Comparison of ENCODE assay signal across 8 cellular contexts in genomic region chr1:150974580-150975478, GRCh38. TPM values are rescaled to one million over a fixed set of nuclear protein-coding genes. Genes with fewer than 3 reads are reported as not detected.
DNase-seq lines count a peak whose midpoint lies in the region; ATAC-seq and TF ChIP-seq lines count a peak whose summit lies in the region.

Gene CERS2 (minus strand): TSS chr1:150974835. CDS start chr1:150969090, 5,745 bp downstream.

- peak within 1 kb of the TSS; percentile 92 to 95 for H3K27ac Mint-ChIP-seq in effector memory CD8-positive, alpha-beta T cell

- peak within 1 kb of the TSS; percentile 94 for H3K4me3 ChIP-seq in A673 (ENCODE audit: low read depth, low read length, poor library complexity, severe bottlenecking)
- H3K4me3 ChIP-seq in mesenchymal stem cell (ENCODE audit: insufficient read depth in 1 of 2, low read depth in 1 of 2, low read length in 2 of 2): peak within 1 kb of the TSS; percentile 84 to 97

- H3K27me3 ChIP-seq in A673 (replicated peaks; ENCODE audit: insufficient read depth, low read depth, low read length, poor library complexity) (no peaks in the 10 kb centered on the region), mesenchymal stem cell (ENCODE audit: control insufficient read depth in 1 of 2, insufficient read depth in 1 of 2, low read length in 2 of 2) (no peaks in the 10 kb centered on the region)

- H3K36me3 Mint-ChIP-seq in effector memory CD8-positive, alpha-beta T cell (ENCODE audit: insufficient read depth): peaks cover 12% of the 10 kb centered on the region

- no peaks in the 10 kb centered on the region for H3K79me1 ChIP-seq in mesenchymal stem cell (replicated peaks; ENCODE audit: low read length, poor library complexity, severe bottlenecking)

- peak within 1 kb of the TSS; percentile 44 for H2AK5ac ChIP-seq in mesenchymal stem cell (ENCODE audit: low read length, severe bottlenecking)

- H3K18ac ChIP-seq in mesenchymal stem cell (ENCODE audit: low read depth in 1 of 2, low read length in 2 of 2): peak within 1 kb of the TSS; percentile 93 to 94

- BruUV-seq in A673 (replicated peaks; lab: Mats Ljungman, UMichigan): no TSS peak

- H3K4me2 ChIP-seq in mesenchymal stem cell (ENCODE audit: low read length, poor library complexity, severe bottlenecking): peak within 1 kb of the TSS; percentile 85

- peaks cover 48% of the 10 kb centered on the region for H3K4me1 ChIP-seq in A673 (ENCODE audit: insufficient read depth, low read length, poor library complexity, severe bottlenecking)
- peaks cover 44% of the 10 kb centered on the region for H3K4me1 ChIP-seq in mesenchymal stem cell (ENCODE audit: control insufficient read depth, insufficient read depth, low read depth, low read length)

- peak within 1 kb of the TSS; percentile 100 for H2BK15ac ChIP-seq in mesenchymal stem cell (ENCODE audit: low read depth, poor library complexity, severe bottlenecking)

- peak within 1 kb of the TSS; percentile 99 for H2BK120ac ChIP-seq in mesenchymal stem cell (ENCODE audit: low read depth, low read length)

- H3K36me3 ChIP-seq in A673 (ENCODE audit: insufficient read depth, low read length, poor library complexity, severe bottlenecking) (no peaks in the 10 kb centered on the region), mesenchymal stem cell (ENCODE audit: control insufficient read depth in 1 of 2, insufficient read depth in 2 of 2, low read depth in 1 of 2, low read length in 2 of 2) (no peaks in the 10 kb centered on the region)

- DNase-seq in A673 (ENCODE audit: low spot score): peak; percentile 84
- DNase-seq in NCI-H748 treated with DMSO at 0.1 percent for 48 hours (lab: John Stamatoyannopoulos, UW): peak; percentile 21
- peak; percentile 45 to 46 for DNase-seq in activated CD8-positive, alpha-beta memory T cell treated with anti-CD3 and anti-CD28 coated beads for 4 hours (ENCODE audit: low read depth in 2 of 2)
- DNase-seq in effector memory CD8-positive, alpha-beta T cell: peak; percentile 69 to 74 (median 71)
- DNase-seq in mesenchymal stem cell: peak; percentile 84
- DNase-seq in stimulated activated CD8-positive, alpha-beta memory T cell treated with anti-CD3 and anti-CD28 coated beads, Interleukin-12 subunit alpha, Interleukin-12 subunit beta, amount 100 ng/mL, for 4 hours (ENCODE audit: low read depth): peak; percentile 68

- H2BK5ac ChIP-seq in mesenchymal stem cell (ENCODE audit: low read depth, low read length, poor library complexity, severe bottlenecking): peak within 1 kb of the TSS; percentile 96

- H3K23ac ChIP-seq in mesenchymal stem cell (ENCODE audit: low read length in 2 of 2): peak within 1 kb of the TSS; percentile 83 to 87

- H3K9me3 ChIP-seq in A673 (ENCODE audit: low read depth, low read length, poor library complexity, severe bottlenecking) (no peaks in the 10 kb centered on the region), mesenchymal stem cell (ENCODE audit: control insufficient read depth, low read length) (no peaks in the 10 kb centered on the region)

- POLR2A ChIA-PET in A673 (lab: Charles Lee; ENCODE audit: low non-redundant PET): interaction anchor here (0.6 kb wide), 1 partner anchor 1015 kb away, joined by 3 read pairs; no protein-coding TSS in a partner anchor

- H3K27ac ChIP-seq in A673 (ENCODE audit: low read depth, low read length, poor library complexity, severe bottlenecking) (peak within 1 kb of the TSS; percentile 97), mesenchymal stem cell (ENCODE audit: low read length, poor library complexity, severe bottlenecking) (peak within 1 kb of the TSS; percentile 88)

- peak within 1 kb of the TSS; percentile 88 to 91 for H3K14ac ChIP-seq in mesenchymal stem cell (ENCODE audit: low read length in 2 of 2)

- H2BK12ac ChIP-seq in mesenchymal stem cell (ENCODE audit: low read length in 2 of 2): peak within 1 kb of the TSS in 1 of 2 experiments; percentile 92

- peak within 1 kb of the TSS; percentile 90 for H4K91ac ChIP-seq in mesenchymal stem cell (ENCODE audit: low read length)

- H3K9ac ChIP-seq in mesenchymal stem cell (ENCODE audit: low read length): peak within 1 kb of the TSS; percentile 96

- H4K8ac ChIP-seq in mesenchymal stem cell (ENCODE audit: low read length): peak within 1 kb of the TSS; percentile 94

- intact Hi-C loops in A673 (cut with micrococcal nuclease; ENCODE audit: unreplicated experiment): loop anchor here (10.0 kb wide), 1 partner anchor 410 kb away; no protein-coding TSS in a partner anchor

- CTCF ChIA-PET in A673 (lab: Charles Lee): interaction anchor here (0.7 kb wide), 2 partner anchors 9 to 168 kb away, joined by 3 to 4 read pairs; no protein-coding TSS in a partner anchor

- H2AFZ ChIP-seq in mesenchymal stem cell (ENCODE audit: low read depth, low read length): no peak within 1 kb of the TSS

- peak within 1 kb of the TSS; percentile 85 to 92 for H3K4me3 Mint-ChIP-seq in effector memory CD8-positive, alpha-beta T cell

- H3K4ac ChIP-seq in mesenchymal stem cell (ENCODE audit: low read depth in 1 of 2, low read length in 2 of 2): peak within 1 kb of the TSS; percentile 96 to 99

- TF ChIP-seq CTCF in A673 (conservative IDR thresholded peaks at IDR 0.05; ENCODE audit: low read depth, low read length): no peak

- 5% methylated on average over 78 of the region's 106 CpGs for WGBS in mesenchymal stem cell

- peaks cover 52 to 60% of the 10 kb centered on the region in 2 donors for H3K4me1 Mint-ChIP-seq in effector memory CD8-positive, alpha-beta T cell (ENCODE audit: low read depth in 2 of 2)

- ATAC-seq in GM18520 (IDR thresholded peaks at IDR 0.05; ENCODE audit: unreplicated experiment): peak; percentile 44
- ATAC-seq in HG03135 (IDR thresholded peaks at IDR 0.05; ENCODE audit: unreplicated experiment): peak; percentile 46
- ATAC-seq in effector memory CD8-positive, alpha-beta T cell (replicated peaks): peak; percentile 75

- H3K9me3 Mint-ChIP-seq in effector memory CD8-positive, alpha-beta T cell: no peaks in the 10 kb centered on the region

- H3K27me3 Mint-ChIP-seq in effector memory CD8-positive, alpha-beta T cell: no peaks in the 10 kb centered on the region

RNA-seq across cellular contexts. Expression of gene CERS2, which starts in this region (rescaled TPM):
- total RNA-seq in A673 (2021): 222 and 239 TPM in 2 replicates
- 216 TPM for polyA plus RNA-seq in mesenchymal stem cell (2013, experiment 1 of 2)
- polyA plus RNA-seq in mesenchymal stem cell (2013, experiment 2 of 2): 216 TPM

Comparison
In these comparisons a context has a peak if more than half of its experiments do, and no peak if none do; other contexts are left out.
1. Peak in every context shown above with its lines: DNase-seq, ATAC-seq, H3K4me3 ChIP-seq and H3K27ac ChIP-seq.
2. DNase-seq: peak in every context shown above with its lines; median percentile 84 in A673; 84 in mesenchymal stem cell; 71 in effector memory CD8-positive, alpha-beta T cell; 68 in stimulated activated CD8-positive, alpha-beta memory T cell treated with anti-CD3 and anti-CD28 coated beads, Interleukin-12 subunit alpha, Interleukin-12 subunit beta, amount 100 ng/mL, for 4 hours; 46 in activated CD8-positive, alpha-beta memory T cell treated with anti-CD3 and anti-CD28 coated beads for 4 hours; 21 in NCI-H748 treated with DMSO at 0.1 percent for 48 hours.